ENCODE assay signal across 10 cellular contexts in the genomic region with DNA sequence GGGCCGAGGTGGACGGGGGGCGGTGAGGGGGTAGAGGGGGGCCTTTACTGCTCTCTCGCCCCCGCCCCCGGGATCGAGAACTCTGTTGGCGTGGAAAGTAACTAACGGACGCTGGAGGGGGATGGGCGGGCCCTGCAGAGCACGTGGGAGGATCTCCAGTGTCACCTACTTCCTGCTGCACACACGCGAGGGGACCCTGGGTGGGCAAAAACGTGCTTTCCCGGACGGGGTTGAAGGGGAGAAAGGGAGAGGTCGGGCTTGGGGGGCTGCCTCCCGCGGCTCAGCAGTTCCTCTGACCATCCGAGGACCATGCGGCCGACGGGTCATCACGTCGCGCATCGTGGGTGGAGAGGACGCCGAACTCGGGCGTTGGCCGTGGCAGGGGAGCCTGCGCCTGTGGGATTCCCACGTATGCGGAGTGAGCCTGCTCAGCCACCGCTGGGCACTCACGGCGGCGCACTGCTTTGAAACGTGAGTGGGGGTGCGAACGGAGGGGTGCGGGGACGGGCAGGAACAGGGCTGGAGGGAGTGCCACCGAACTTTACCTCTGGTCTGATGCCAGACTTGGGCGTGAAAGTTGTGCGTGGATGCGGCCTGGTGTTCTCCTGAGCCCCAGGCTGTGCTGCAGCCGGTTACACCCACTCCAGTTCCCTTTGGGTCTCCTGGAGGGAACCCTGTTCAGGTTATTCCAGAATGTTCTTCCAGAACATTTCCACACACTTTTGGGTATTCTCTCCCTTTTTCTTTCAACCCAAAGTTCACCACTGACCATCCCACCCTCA. TPM values are rescaled to one million over a fixed set of nuclear protein-coding genes. Genes with fewer than 3 reads are reported as not detected.
A peak's percentile ranks its signal among the peaks of the same experiment; 100 is the strongest.
DNase-seq lines count a peak whose midpoint lies in the region; ATAC-seq and TF ChIP-seq lines count a peak whose summit lies in the region.
"Had no signal": no experiment of that assay in that cellular context is flagged by ENCODE, and none has a peak within 500 bp of the region (broad histone marks: within the 10 kb centered on the region; RNA-seq: fewer than 3 reads in every experiment).

No MANE protein-coding gene starts in this region.

- no peak overlapping the region for H3K27ac ChIP-seq in CD8-positive, alpha-beta T cell (ENCODE audit: low read depth, low read length)
- H3K27ac ChIP-seq: thoracic aorta had no signal

- no peak for ATAC-seq in CD8-positive, alpha-beta T cell
- no peak for ATAC-seq in GM18861 (IDR thresholded peaks at IDR 0.05; ENCODE audit: unreplicated experiment)

- CTCF ChIA-PET in CD8-positive, alpha-beta T cell (lab: Charles Lee) = no interaction called here

- no peaks in the 10 kb centered on the region for H3K9me3 ChIP-seq in CD8-positive, alpha-beta T cell (ENCODE audit: low read length)
- no peaks in the 10 kb centered on the region for H3K9me3 ChIP-seq in MG63
- H3K9me3 ChIP-seq: Peyer's patch, thoracic aorta had no signal

- H3K27me3 Mint-ChIP-seq in CD8-positive, alpha-beta T cell (ENCODE audit: low read depth) = peaks cover 7% of the 10 kb centered on the region

- no peaks in the 10 kb centered on the region for H3K36me3 Mint-ChIP-seq in CD8-positive, alpha-beta T cell

- no peak for TF ChIP-seq CTCF in CD8-positive, alpha-beta T cell (IDR thresholded peaks at IDR 0.05)
- no peak for TF ChIP-seq CTCF in kidney epithelial cell (IDR thresholded peaks at IDR 0.05; ENCODE audit: insufficient read depth, low read length, poor library complexity, severe bottlenecking)

- H3K4me3 Mint-ChIP-seq in CD8-positive, alpha-beta T cell = peak overlapping the region; percentile 11

- no peaks in the 10 kb centered on the region for H3K27me3 ChIP-seq in CD8-positive, alpha-beta T cell (ENCODE audit: insufficient read depth, low read length)
- no peaks in the 10 kb centered on the region for H3K27me3 ChIP-seq in MG63
- H3K27me3 ChIP-seq in kidney epithelial cell (ENCODE audit: control insufficient read depth, insufficient read depth, low read length) = peaks cover 3% of the 10 kb centered on the region
- H3K27me3 ChIP-seq: Peyer's patch had no signal

- DNase-seq in CD8-positive, alpha-beta T cell = no peak
- no peak for DNase-seq in MG63
- DNase-seq in kidney epithelial cell (ENCODE audit: low read depth) = no peak
- DNase-seq in NCI-H1105 treated with DMSO at 0.1 percent for 48 hours (lab: John Stamatoyannopoulos, UW) = no peak
- DNase-seq in NCI-H1436 treated with DMSO at 0.1 percent for 48 hours (lab: John Stamatoyannopoulos, UW) = no peak
- DNase-seq: foreskin melanocyte, Karpas-422 had no signal

- no peaks in the 10 kb centered on the region for H3K36me3 ChIP-seq in CD8-positive, alpha-beta T cell (ENCODE audit: insufficient read depth, low read length)
- no peaks in the 10 kb centered on the region for H3K36me3 ChIP-seq in MG63
- no peaks in the 10 kb centered on the region for H3K36me3 ChIP-seq in kidney epithelial cell (ENCODE audit: control insufficient read depth, insufficient read depth, low read length)
- H3K36me3 ChIP-seq: Peyer's patch, thoracic aorta had no signal

- no peak overlapping the region for H3K27ac Mint-ChIP-seq in CD8-positive, alpha-beta T cell

- H3K4me3 ChIP-seq in CD8-positive, alpha-beta T cell (ENCODE audit: low read depth, low read length) = no peak overlapping the region
- H3K4me3 ChIP-seq in MG63 = peak overlapping the region; percentile 21
- H3K4me3 ChIP-seq in kidney epithelial cell (ENCODE audit: low read depth, low read length) = peak overlapping the region; percentile 14
- H3K4me3 ChIP-seq: thoracic aorta had no signal

- no peaks in the 10 kb centered on the region for H3K4me1 Mint-ChIP-seq in CD8-positive, alpha-beta T cell (ENCODE audit: low read depth)

- no peaks in the 10 kb centered on the region for H3K9me3 Mint-ChIP-seq in CD8-positive, alpha-beta T cell

- intact Hi-C loops in CD8-positive, alpha-beta T cell (cut with DNase I, micrococcal nuclease) = no loop called here

- POLR2A ChIA-PET in CD8-positive, alpha-beta T cell (lab: Charles Lee) = no interaction called here

- H3K4me1 ChIP-seq in CD8-positive, alpha-beta T cell (ENCODE audit: insufficient read depth, low read length) = no peaks in the 10 kb centered on the region
- H3K4me1 ChIP-seq: Peyer's patch had no signal

RNA-seq across cellular contexts. Expression of a gene that starts 0.7 kb away (rescaled TPM):
- 1 to 10 TPM; 1.4 to 2.5 TPM for total RNA-seq in CD8-positive, alpha-beta T cell
- 5.8 and 11.9 TPM in 2 replicates for total RNA-seq in MG63 (2014; rRNA removed; shearing (Covaris generic); ENCODE audit: low replicate concordance)
- total RNA-seq in kidney epithelial cell = 0.29 and 3.0 TPM in 2 replicates

RNA-seq across cellular contexts. Expression of a gene that starts 12.4 kb away (rescaled TPM):
- not detected for total RNA-seq in CD8-positive, alpha-beta T cell
- total RNA-seq in MG63 (2014; rRNA removed; shearing (Covaris generic); ENCODE audit: low replicate concordance) = 2.7 TPM in 1 of 2 replicates, not detected in the other
- total RNA-seq in kidney epithelial cell = 1.1 and 2.8 TPM in 2 replicates
- total RNA-seq: thoracic aorta had no signal

RNA-seq across cellular contexts. Expression of a gene that starts 19.4 kb away (rescaled TPM):
- total RNA-seq in CD8-positive, alpha-beta T cell = not detected
- not detected in 2 replicates for total RNA-seq in MG63 (2014; rRNA removed; shearing (Covaris generic); ENCODE audit: low replicate concordance)
- not detected in 2 replicates for total RNA-seq in kidney epithelial cell
- total RNA-seq: Peyer's patch, thoracic aorta had no signal

RNA-seq across cellular contexts. Expression of a gene that starts 30.3 kb away (rescaled TPM):
- total RNA-seq in CD8-positive, alpha-beta T cell = not detected
- total RNA-seq in MG63 (2014; rRNA removed; shearing (Covaris generic); ENCODE audit: low replicate concordance) = not detected in 2 replicates
- total RNA-seq in kidney epithelial cell = not detected in 2 replicates
- total RNA-seq: Peyer's patch, thoracic aorta had no signal

RNA-seq across cellular contexts. Expression of a gene that starts 40.3 kb away (rescaled TPM):
- total RNA-seq in CD8-positive, alpha-beta T cell = 1 to 10 TPM; 2.1 to 2.4 TPM
- not detected in 2 replicates for total RNA-seq in MG63 (2014; rRNA removed; shearing (Covaris generic); ENCODE audit: low replicate concordance)
- total RNA-seq in kidney epithelial cell = 71.8 and 76.0 TPM in 2 replicates
- total RNA-seq: thoracic aorta had no signal
